Comparison of ENCODE assay signal across 8 cellular contexts in the genomic region with DNA sequence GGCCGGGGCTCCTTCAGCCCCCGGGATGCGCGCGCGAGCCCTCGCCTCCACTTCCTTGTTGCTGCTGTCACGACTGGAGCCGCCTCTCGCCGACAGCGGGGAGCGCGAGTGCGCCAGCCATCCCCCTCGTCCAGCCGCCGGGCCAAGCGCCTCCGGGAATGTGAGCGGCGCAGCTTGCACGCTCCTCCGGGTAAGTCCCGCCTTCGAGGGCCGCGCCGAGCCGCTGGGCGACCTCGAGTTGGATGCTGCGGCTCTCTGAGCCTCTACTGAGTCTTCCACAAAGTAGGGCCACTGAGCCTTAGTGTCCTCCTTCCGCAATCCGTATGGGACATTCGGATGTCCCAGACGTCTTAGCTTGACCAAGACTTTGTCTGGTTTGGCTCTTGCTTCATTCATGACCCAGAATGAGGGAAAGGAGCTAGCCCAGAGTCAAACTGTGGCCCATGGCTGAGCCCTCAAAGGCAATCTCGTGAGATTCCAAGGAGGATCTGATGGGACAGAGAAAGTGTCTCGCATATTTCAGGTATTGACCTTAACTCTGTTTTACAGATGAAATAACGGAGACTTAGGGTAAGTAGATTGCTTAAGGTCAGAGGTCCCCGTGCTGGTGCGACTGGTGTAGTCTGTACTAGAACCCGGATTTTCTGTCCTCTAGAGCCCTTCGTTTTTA. TPM values are rescaled to one million over a fixed set of nuclear protein-coding genes. Genes with fewer than 3 reads are reported as not detected.
A peak's percentile ranks its signal among the peaks of the same experiment; 100 is the strongest.
DNase-seq lines count a peak whose midpoint lies in the region; ATAC-seq and TF ChIP-seq lines count a peak whose summit lies in the region.

No MANE protein-coding gene starts in this region.

- peaks cover 9 to 37% (median 34%) of the 10 kb centered on the region in 5 donors for H3K4me1 ChIP-seq in subcutaneous abdominal adipose tissue (ENCODE audit: control insufficient read depth in 5 of 5, insufficient read depth in 5 of 5, low read length in 5 of 5)

- H3K27ac Mint-ChIP-seq in activated CD8-positive, alpha-beta memory T cell treated with anti-CD3 and anti-CD28 coated beads, Interleukin-2, amount 10 ng/mL, durations not matched to agents 7 days and 5 days: peak overlapping the region; percentile 98
- H3K27ac Mint-ChIP-seq in naive B cell: peak overlapping the region; percentile 72 to 97 (median 95)

- H3K9ac ChIP-seq in subcutaneous abdominal adipose tissue (ENCODE audit: low read length in 5 of 5): peak overlapping the region; percentile 84 to 97 (median 96)

- H3K4me3 Mint-ChIP-seq in activated CD8-positive, alpha-beta memory T cell treated with anti-CD3 and anti-CD28 coated beads, Interleukin-2, amount 10 ng/mL, durations not matched to agents 7 days and 5 days: peak overlapping the region; percentile 89
- H3K4me3 Mint-ChIP-seq in naive B cell: peak overlapping the region; percentile 80 to 97 (median 93)

- CTCF ChIA-PET in AG04450 (lab: Charles Lee): interaction anchor here (1.0 to 2.5 kb wide), 3 partner anchors 10 to 167 kb away, joined by 3 to 21 read pairs (median 5); no protein-coding TSS in a partner anchor
- CTCF ChIA-PET in activated CD8-positive, alpha-beta memory T cell treated with anti-CD3 and anti-CD28 coated beads, Interleukin-2, amount 10 ng/mL, durations not matched to agents 7 days and 5 days (lab: Charles Lee): interaction anchor here (0.7 to 3.0 kb wide), 9 partner anchors 9 to 412 kb away, joined by 3 to 21 read pairs (median 4); partner anchors contain the start of gene SLC26A2

- POLR2A ChIA-PET in AG04450 (lab: Yijun Ruan, JAX): interaction anchor here (1.1 to 1.5 kb wide), 6 partner anchors 10 to 308 kb away, joined by 3 to 5 read pairs (median 4); no protein-coding TSS in a partner anchor

- ATAC-seq in GM19452 (IDR thresholded peaks at IDR 0.05; ENCODE audit: unreplicated experiment) (peak; percentile 1), naive B cell (ENCODE audit: low read depth in 2 of 2) (no peak), GM21381 (IDR thresholded peaks at IDR 0.05; ENCODE audit: unreplicated experiment) (no peak)
- ATAC-seq in activated CD8-positive, alpha-beta memory T cell treated with anti-CD3 and anti-CD28 coated beads, Interleukin-2, amount 10 ng/mL, durations not matched to agents 7 days and 5 days: peak; percentile 28

- DNase-seq in AG04450 (ENCODE audit: low read depth, low spot score): no peak
- peak; percentile 54 for DNase-seq in MG63
- peak; percentile 70 for DNase-seq in activated CD8-positive, alpha-beta memory T cell treated with anti-CD3 and anti-CD28 coated beads, Interleukin-2, amount 10 ng/mL, durations not matched to agents 7 days and 5 days
- DNase-seq in epithelial cell of proximal tubule (ENCODE audit: low read depth): no peak
- peak; percentile 2 for DNase-seq in naive B cell

- H3K9me3 Mint-ChIP-seq in activated CD8-positive, alpha-beta memory T cell treated with anti-CD3 and anti-CD28 coated beads, Interleukin-2, amount 10 ng/mL, durations not matched to agents 7 days and 5 days (ENCODE audit: low read depth): no peaks in the 10 kb centered on the region
- no peaks in the 10 kb centered on the region for H3K9me3 Mint-ChIP-seq in naive B cell

- H3K27me3 Mint-ChIP-seq in activated CD8-positive, alpha-beta memory T cell treated with anti-CD3 and anti-CD28 coated beads, Interleukin-2, amount 10 ng/mL, durations not matched to agents 7 days and 5 days: no peaks in the 10 kb centered on the region
- H3K27me3 Mint-ChIP-seq in naive B cell: no peaks in the 10 kb centered on the region

- H3K36me3 ChIP-seq in MG63 (peaks cover 47% of the 10 kb centered on the region), subcutaneous abdominal adipose tissue (ENCODE audit: control insufficient read depth in 5 of 5, insufficient read depth in 5 of 5, low read length in 5 of 5) (peaks cover 5 to 19% (median 15%) of the 10 kb centered on the region in 5 donors)

- H3K27ac ChIP-seq in AG04450 (ENCODE audit: low read depth, low read length) (peak overlapping the region; percentile 94), subcutaneous abdominal adipose tissue (ENCODE audit: low read depth, low read length) (peak overlapping the region; percentile 88)

- H3K36me3 Mint-ChIP-seq in activated CD8-positive, alpha-beta memory T cell treated with anti-CD3 and anti-CD28 coated beads, Interleukin-2, amount 10 ng/mL, durations not matched to agents 7 days and 5 days: peaks cover 23% of the 10 kb centered on the region
- peaks cover 5 to 13% of the 10 kb centered on the region in 2 donors for H3K36me3 Mint-ChIP-seq in naive B cell

- H3K27me3 ChIP-seq in AG04450 (ENCODE audit: control insufficient read depth, insufficient read depth, low read length) (no peaks in the 10 kb centered on the region), MG63 (no peaks in the 10 kb centered on the region), subcutaneous abdominal adipose tissue (ENCODE audit: control insufficient read depth in 5 of 5, insufficient read depth in 4 of 5, low read length in 5 of 5) (no peaks in the 10 kb centered on the region)

- no peak for TF ChIP-seq CTCF in AG04450 (IDR thresholded peaks at IDR 0.05; ENCODE audit: low read depth, low read length)
- no peak for TF ChIP-seq CTCF in epithelial cell of proximal tubule (conservative IDR thresholded peaks at IDR 0.05; ENCODE audit: low read depth, low read length)

- peaks cover 45% of the 10 kb centered on the region for H3K4me1 Mint-ChIP-seq in activated CD8-positive, alpha-beta memory T cell treated with anti-CD3 and anti-CD28 coated beads, Interleukin-2, amount 10 ng/mL, durations not matched to agents 7 days and 5 days
- peaks cover 27 to 32% (median 28%) of the 10 kb centered on the region in 3 donors for H3K4me1 Mint-ChIP-seq in naive B cell

- H3K9me3 ChIP-seq in AG04450 (ENCODE audit: control insufficient read depth, insufficient read depth, low read length) (no peaks in the 10 kb centered on the region; the same call in 1 of the 2 replicates), MG63 (no peaks in the 10 kb centered on the region), subcutaneous abdominal adipose tissue (ENCODE audit: control insufficient read depth in 5 of 5, low read length in 5 of 5) (no peaks in the 10 kb centered on the region)

- H3K4me3 ChIP-seq in AG04450 (ENCODE audit: low read depth, low read length) (peak overlapping the region; percentile 89), MG63 (peak overlapping the region; percentile 94), epithelial cell of proximal tubule (ENCODE audit: low read depth, low read length) (peak overlapping the region; percentile 84), subcutaneous abdominal adipose tissue (ENCODE audit: low read depth in 1 of 5, low read length in 5 of 5) (peak overlapping the region; percentile 82 to 98 (median 96))

RNA-seq across cellular contexts. Expression of gene HMGXB3, which starts 0.6 kb away (rescaled TPM):
- polyA plus RNA-seq in AG04450 (2011; rRNA removed): 35.1 and 37.0 TPM in 2 replicates
- polyA minus RNA-seq in AG04450 (2011; rRNA and poly(A)+ RNA removed): 43.3 and 50.3 TPM in 2 replicates
- 28.9 and 38.2 TPM in 2 replicates for total RNA-seq in MG63 (2014; rRNA removed; shearing (Covaris generic); ENCODE audit: low replicate concordance)
- total RNA-seq in activated CD8-positive, alpha-beta memory T cell treated with anti-CD3 and anti-CD28 coated beads, Interleukin-2, amount 10 ng/mL, durations not matched to agents 7 days and 5 days: 10 to 100 TPM; 44.1 to 49.4 TPM
- 28.4 and 29.1 TPM in 2 replicates for total RNA-seq in epithelial cell of proximal tubule
- 10 to 100 TPM in 1 of 6 donors, 1 to 10 TPM in 5; 3.8 to 16.7 (median 9.0) TPM for polyA plus RNA-seq in naive B cell (ENCODE audit: low read depth in 6 of 6)

RNA-seq across cellular contexts. Expression of gene TIGD6, which starts 0.7 kb away (rescaled TPM):
- polyA plus RNA-seq in AG04450 (2011; rRNA removed): 6.5 and 6.7 TPM in 2 replicates
- polyA minus RNA-seq in AG04450 (2011; rRNA and poly(A)+ RNA removed): 7.8 and 10.2 TPM in 2 replicates
- total RNA-seq in MG63 (2014; rRNA removed; shearing (Covaris generic); ENCODE audit: low replicate concordance): 4.9 and 6.6 TPM in 2 replicates
- total RNA-seq in activated CD8-positive, alpha-beta memory T cell treated with anti-CD3 and anti-CD28 coated beads, Interleukin-2, amount 10 ng/mL, durations not matched to agents 7 days and 5 days: 1 to 10 TPM; 1.7 to 2.9 TPM
- 0.75 and 3.8 TPM in 2 replicates for total RNA-seq in epithelial cell of proximal tubule
- 1 to 10 TPM; 3.4 to 6.4 (median 4.0) TPM for polyA plus RNA-seq in naive B cell (ENCODE audit: low read depth in 6 of 6)

RNA-seq across cellular contexts. Expression of gene SLC26A2, which starts 40.6 kb away (rescaled TPM):
- polyA plus RNA-seq in AG04450 (2011; rRNA removed) (6.6 and 9.7 TPM in 2 replicates), naive B cell (ENCODE audit: low read depth in 6 of 6) (1 to 10 TPM; 1.4 to 4.1 (median 2.6) TPM)
- 10.2 and 21.5 TPM in 2 replicates for polyA minus RNA-seq in AG04450 (2011; rRNA and poly(A)+ RNA removed)
- 8.7 and 13.2 TPM in 2 replicates for total RNA-seq in MG63 (2014; rRNA removed; shearing (Covaris generic); ENCODE audit: low replicate concordance)
- total RNA-seq in activated CD8-positive, alpha-beta memory T cell treated with anti-CD3 and anti-CD28 coated beads, Interleukin-2, amount 10 ng/mL, durations not matched to agents 7 days and 5 days: 1 to 10 TPM; 6.2 to 8.4 TPM
- 10.3 and 11.9 TPM in 2 replicates for total RNA-seq in epithelial cell of proximal tubule

RNA-seq across cellular contexts. Expression of gene PDE6A, which starts 56.5 kb away (rescaled TPM):
- polyA plus RNA-seq in AG04450 (2011; rRNA removed) (not detected in 2 replicates), naive B cell (ENCODE audit: low read depth in 6 of 6) (not detected)
- polyA minus RNA-seq in AG04450 (2011; rRNA and poly(A)+ RNA removed): not detected in 2 replicates
- total RNA-seq in MG63 (2014; rRNA removed; shearing (Covaris generic); ENCODE audit: low replicate concordance): not detected in 2 replicates
- total RNA-seq in activated CD8-positive, alpha-beta memory T cell treated with anti-CD3 and anti-CD28 coated beads, Interleukin-2, amount 10 ng/mL, durations not matched to agents 7 days and 5 days: not detected
- not detected in 2 replicates for total RNA-seq in epithelial cell of proximal tubule

Comparison
In these comparisons a context has a peak if more than half of its experiments do, and no peak if none do; other contexts are left out.
1. DNase-seq: peak in MG63 (single experiment), activated CD8-positive, alpha-beta memory T cell treated with anti-CD3 and anti-CD28 coated beads, Interleukin-2, amount 10 ng/mL, durations not matched to agents 7 days and 5 days (single experiment) and naive B cell (single experiment); none in AG04450 (single experiment) and epithelial cell of proximal tubule (single experiment).
2. ATAC-seq: peak in GM19452 (single experiment) and activated CD8-positive, alpha-beta memory T cell treated with anti-CD3 and anti-CD28 coated beads, Interleukin-2, amount 10 ng/mL, durations not matched to agents 7 days and 5 days (single experiment); none in naive B cell (0 of 2) and GM21381 (single experiment).
3. Peak in every context shown above with its lines, with median percentiles within 50 percentile points of each other: H3K4me3 ChIP-seq.